Comparison of ENCODE assay signal across 9 cellular contexts in the genomic region with DNA sequence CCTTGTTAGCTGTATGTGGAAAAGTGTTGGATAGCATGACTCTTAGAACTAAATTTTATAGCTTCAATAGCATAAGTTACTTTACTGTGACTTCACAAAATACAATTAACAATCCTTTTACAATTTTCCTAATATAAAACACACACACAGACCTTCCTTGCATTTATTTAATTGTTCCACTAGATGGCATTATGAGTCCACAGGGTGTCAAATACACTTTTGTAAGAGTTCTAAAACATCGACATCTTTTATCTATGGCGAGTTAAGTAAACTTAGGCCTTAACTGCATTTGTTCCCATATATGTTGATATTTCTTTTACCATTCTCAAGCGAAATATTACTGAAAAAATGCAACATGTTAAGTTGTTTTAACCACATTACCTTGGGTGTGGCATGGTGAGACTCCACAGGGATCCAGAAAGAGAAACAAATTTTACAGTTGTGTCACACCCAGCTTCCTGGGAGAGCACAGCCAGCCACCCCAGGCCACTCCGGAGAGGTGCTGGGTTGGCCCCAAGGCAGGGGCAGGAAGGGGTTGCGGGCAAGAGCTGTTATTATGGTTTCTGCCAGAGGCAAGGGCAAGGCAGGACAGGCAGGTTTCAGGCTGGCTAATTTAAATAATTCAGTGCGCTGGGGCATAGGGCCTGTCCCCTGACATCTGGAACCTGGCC.
DNase-seq lines count a peak whose midpoint lies in the region; ATAC-seq, FAIRE-seq and TF ChIP-seq lines count a peak whose summit lies in the region.
"Had no signal": no experiment of that assay in that cellular context is flagged by ENCODE, and none has a peak within 500 bp of the region (broad histone marks: within the 10 kb centered on the region; RNA-seq: fewer than 3 reads in every experiment).

No MANE protein-coding gene starts in this region.

- no peak overlapping the region for H3K27ac Mint-ChIP-seq in T-helper 2 cell treated with Interferon-gamma antibody and Interleukin-4, amounts not matched to agents 5 μg/mL and 100 μg/mL, for 36 hours

- H2BK12ac ChIP-seq in trophoblast cell (ENCODE audit: low read length): no peak overlapping the region

- H3K14ac ChIP-seq in trophoblast cell (ENCODE audit: low read length): no peak overlapping the region

- H3K4me3 ChIP-seq in A549 (no peak overlapping the region), trophoblast cell (ENCODE audit: low read depth, low read length) (no peak overlapping the region)

- no peak overlapping the region for H4K8ac ChIP-seq in trophoblast cell (ENCODE audit: low read depth, low read length)

- no peak for ATAC-seq in A549
- ATAC-seq in GM18519 (IDR thresholded peaks at IDR 0.05; ENCODE audit: low FRiP score, unreplicated experiment): peak; percentile 58
- no peak for ATAC-seq in GM18511 (IDR thresholded peaks at IDR 0.05; ENCODE audit: unreplicated experiment)
- ATAC-seq in HG02642 (IDR thresholded peaks at IDR 0.05; ENCODE audit: poor library complexity, unreplicated experiment): no peak

- no peak for FAIRE-seq in A549 (lab: Jason Lieb, UNC)

- H3K27me3 ChIP-seq in trophoblast cell (ENCODE audit: insufficient read depth, low read length): no peaks in the 10 kb centered on the region

- no peak overlapping the region for H2AFZ ChIP-seq in trophoblast cell (ENCODE audit: insufficient read depth, low read length, poor library complexity)

- H3K9me3 ChIP-seq in A549: no peaks in the 10 kb centered on the region
- H3K9me3 ChIP-seq in trophoblast cell (ENCODE audit: insufficient read depth, low read depth, low read length): no peaks in the 10 kb centered on the region

- no peak overlapping the region for H2BK120ac ChIP-seq in trophoblast cell (ENCODE audit: insufficient read depth, low read length, poor library complexity)

- no peak overlapping the region for H3K18ac ChIP-seq in trophoblast cell (ENCODE audit: low read length)

- H3K4me1 ChIP-seq in A549 (no peaks in the 10 kb centered on the region), trophoblast cell (ENCODE audit: control insufficient read depth in 1 of 2, insufficient read depth in 2 of 2, low read length in 2 of 2) (peaks cover 2 to 3% of the 10 kb centered on the region in 2 experiments)

- H3K4ac ChIP-seq in trophoblast cell (ENCODE audit: low read depth, low read length): no peak overlapping the region

- peak in 1 of 2 experiments; percentile 8 for DNase-seq in A549 (ENCODE audit: low read depth in 1 of 2, low spot score in 1 of 2)
- peak; percentile 4 for DNase-seq in NCI-H460 (ENCODE audit: extremely low read depth, low read depth)
- DNase-seq in dermis microvascular lymphatic vessel endothelial cell (ENCODE audit: low read depth in 2 of 2): peak; percentile 39 to 59
- DNase-seq in trophoblast cell: peak; percentile 0 to 45
- DNase-seq in T-helper 2 cell treated with Interferon-gamma antibody and Interleukin-4, amounts not matched to agents 5 μg/mL and 100 μg/mL, for 36 hours (ENCODE audit: low spot score): no peak

- no peak overlapping the region for H3K9ac ChIP-seq in trophoblast cell (ENCODE audit: low read length)

- H2BK5ac ChIP-seq in trophoblast cell (ENCODE audit: low read depth, low read length, poor library complexity): no peak overlapping the region

- no peak overlapping the region for H3K27ac ChIP-seq in A549
- no peak overlapping the region for H3K27ac ChIP-seq in trophoblast cell (ENCODE audit: low read depth, low read length)

- no peaks in the 10 kb centered on the region for H3K27me3 Mint-ChIP-seq in T-helper 2 cell treated with Interferon-gamma antibody and Interleukin-4, amounts not matched to agents 5 μg/mL and 100 μg/mL, for 36 hours (ENCODE audit: low read depth)
- H3K27me3 Mint-ChIP-seq: central memory CD8-positive, alpha-beta T cell had no signal

- H3K4me2 ChIP-seq in A549 (no peak overlapping the region), trophoblast cell (ENCODE audit: low read length) (no peak overlapping the region)

- H3K9me3 Mint-ChIP-seq in T-helper 2 cell treated with Interferon-gamma antibody and Interleukin-4, amounts not matched to agents 5 μg/mL and 100 μg/mL, for 36 hours: no peaks in the 10 kb centered on the region
- H3K9me3 Mint-ChIP-seq: central memory CD8-positive, alpha-beta T cell had no signal

- TF ChIP-seq CTCF in A549 (IDR thresholded peaks at IDR 0.05): peak; percentile 41; the same call in 2 of the 3 replicates

- peak; percentile 44 to 51 for TF ChIP-seq RAD21 in A549 (conservative IDR thresholded peaks at IDR 0.05 in 1 of 2, IDR thresholded peaks at IDR 0.05 in 1 of 2)

- POLR2A ChIA-PET in A549 (lab: Yijun Ruan, JAX): no interaction called here

- no peak overlapping the region for H2AK5ac ChIP-seq in trophoblast cell (ENCODE audit: low read length)

- H3K79me2 ChIP-seq in trophoblast cell (ENCODE audit: control insufficient read depth, insufficient read depth, low read length, poor library complexity): no peaks in the 10 kb centered on the region

- no peak for TF ChIP-seq POLR2A in A549 (IDR thresholded peaks at IDR 0.05; ENCODE audit: low read length)

- TF ChIP-seq EP300 in A549 (IDR thresholded peaks at IDR 0.05): no peak

- no peaks in the 10 kb centered on the region for H3K36me3 Mint-ChIP-seq in T-helper 2 cell treated with Interferon-gamma antibody and Interleukin-4, amounts not matched to agents 5 μg/mL and 100 μg/mL, for 36 hours (ENCODE audit: low read depth)

- H3K79me1 ChIP-seq in trophoblast cell (ENCODE audit: low read length): no peaks in the 10 kb centered on the region

- 7% methylated on average over 5 of the region's 6 CpGs for WGBS in A549 (ENCODE audit: missing lambda C conversion rate)
- WGBS in trophoblast cell (ENCODE audit: extremely low coverage, insufficient coverage, insufficient read length): no CpG with 5 or more reads among the region's 6 CpGs

- H4K91ac ChIP-seq in trophoblast cell (ENCODE audit: low read depth, low read length): no peak overlapping the region

- CTCF ChIA-PET in A549 (lab: Yijun Ruan, JAX): interaction anchor here (0.5 to 2.1 kb wide), 7 partner anchors 14 to 949 kb away, joined by 3 to 16 read pairs (median 4); no protein-coding TSS in a partner anchor

- H4K12ac ChIP-seq in trophoblast cell (ENCODE audit: low read depth, low read length): no peak overlapping the region

- H3K23ac ChIP-seq in trophoblast cell (ENCODE audit: low read length): no peak overlapping the region

- H3K36me3 ChIP-seq in trophoblast cell (ENCODE audit: control insufficient read depth in 1 of 2, insufficient read depth in 2 of 2, low read length in 2 of 2): no peaks in the 10 kb centered on the region

- H3K4me1 Mint-ChIP-seq in T-helper 2 cell treated with Interferon-gamma antibody and Interleukin-4, amounts not matched to agents 5 μg/mL and 100 μg/mL, for 36 hours (ENCODE audit: low read depth): no peaks in the 10 kb centered on the region
- H3K4me1 Mint-ChIP-seq: central memory CD8-positive, alpha-beta T cell had no signal

- H3K4me3 Mint-ChIP-seq in T-helper 2 cell treated with Interferon-gamma antibody and Interleukin-4, amounts not matched to agents 5 μg/mL and 100 μg/mL, for 36 hours: no peak overlapping the region
- H3K4me3 Mint-ChIP-seq: central memory CD8-positive, alpha-beta T cell had no signal

TF ChIP-seq in A549, 52 proteins besides CTCF, POLR2A, EP300 and RAD21:
- TF ChIP-seq SMC3 (IDR thresholded peaks at IDR 0.05) (0 out of 3 replicates have a peak, but pooled peaks have one; percentile 19), ZNF302 (CRISPR knock-in tag; IDR thresholded peaks at IDR 0.05) (no peak)
TF ChIP-seq in A549: peak in this region for 1.
